Comparison of ENCODE assay signal across 8 cellular contexts in the genomic region with DNA sequence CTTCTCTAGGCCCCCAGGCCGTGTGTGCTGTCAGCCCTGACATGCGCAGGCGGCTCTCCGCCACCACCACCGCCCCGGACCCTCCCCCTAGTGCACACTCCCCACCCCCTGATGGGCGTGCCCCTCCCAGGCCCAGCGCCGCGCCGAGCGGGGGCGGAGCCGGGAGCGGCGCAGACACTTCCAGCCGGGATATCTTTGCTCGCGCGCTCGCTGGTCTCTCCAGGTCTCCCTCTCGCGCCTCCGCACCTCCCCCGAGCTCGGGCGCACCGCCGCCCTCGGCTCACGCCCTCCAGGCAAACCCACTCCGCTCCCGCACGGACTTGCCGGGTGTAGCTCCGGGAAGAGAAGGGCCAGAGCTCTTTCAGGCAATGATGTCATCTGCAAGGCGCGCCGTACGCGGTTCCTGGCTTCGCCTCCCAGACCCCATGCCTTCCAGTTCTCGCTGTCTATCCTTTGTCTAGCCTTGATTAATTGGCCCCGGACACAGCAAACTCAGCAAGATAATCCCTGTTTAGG. TPM values are rescaled to one million over a fixed set of nuclear protein-coding genes. Genes with fewer than 3 reads are reported as not detected.
DNase-seq lines count a peak whose midpoint lies in the region; ATAC-seq and TF ChIP-seq lines count a peak whose summit lies in the region.

A gene with protein sequence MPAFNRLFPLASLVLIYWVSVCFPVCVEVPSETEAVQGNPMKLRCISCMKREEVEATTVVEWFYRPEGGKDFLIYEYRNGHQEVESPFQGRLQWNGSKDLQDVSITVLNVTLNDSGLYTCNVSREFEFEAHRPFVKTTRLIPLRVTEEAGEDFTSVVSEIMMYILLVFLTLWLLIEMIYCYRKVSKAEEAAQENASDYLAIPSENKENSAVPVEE (minus strand): TSS at position 59 of the 516 bp plus-strand sequence. CDS start 823 bp downstream, outside the sequence.

- CTCF ChIA-PET in BJ (lab: Yijun Ruan, JAX) = interaction anchor here (1.6 to 4.2 kb wide), 3 partner anchors 13 to 56 kb away, joined by 4 to 31 read pairs (median 7); no protein-coding TSS in a partner anchor

- H3K27me3 Mint-ChIP-seq in activated naive CD8-positive, alpha-beta T cell treated with anti-CD3 and anti-CD28 coated beads for 36 hours = peaks cover 57% of the 10 kb centered on the region

- H3K27me3 ChIP-seq in BJ (ENCODE audit: control insufficient read depth, insufficient read depth, low read length) = peaks cover 4% of the 10 kb centered on the region
- peaks cover 23% of the 10 kb centered on the region for H3K27me3 ChIP-seq in GM23248 (replicated peaks; ENCODE audit: insufficient read depth)
- H3K27me3 ChIP-seq in neutrophil = peaks cover 78% of the 10 kb centered on the region

- in situ Hi-C loops in GM23248 (cut with MboI) = no loop called here

- peak within 1 kb of the TSS; percentile 63 for H3K4me3 Mint-ChIP-seq in activated naive CD8-positive, alpha-beta T cell treated with anti-CD3 and anti-CD28 coated beads for 36 hours

- H3K36me3 ChIP-seq in BJ (ENCODE audit: control insufficient read depth, insufficient read depth, low read length) (no peaks in the 10 kb centered on the region), GM23248 (ENCODE audit: low read depth) (no peaks in the 10 kb centered on the region), neutrophil (no peaks in the 10 kb centered on the region)

- H3K9me3 Mint-ChIP-seq in activated naive CD8-positive, alpha-beta T cell treated with anti-CD3 and anti-CD28 coated beads for 36 hours = peaks cover 8% of the 10 kb centered on the region

- peaks cover 10% of the 10 kb centered on the region for H3K4me1 Mint-ChIP-seq in activated naive CD8-positive, alpha-beta T cell treated with anti-CD3 and anti-CD28 coated beads for 36 hours

- peak within 1 kb of the TSS; percentile 55 for H2AFZ ChIP-seq in GM23248

- H3K9me2 ChIP-seq in GM23248 (ENCODE audit: insufficient read depth) = no peaks in the 10 kb centered on the region

- H3K4me1 ChIP-seq in GM23248 (ENCODE audit: insufficient read depth) = no peaks in the 10 kb centered on the region
- H3K4me1 ChIP-seq in neutrophil (ENCODE audit: control insufficient read depth in 1 of 2, insufficient read depth in 1 of 2, low read depth in 1 of 2, low read length in 1 of 2) = peaks cover 0 to 13% of the 10 kb centered on the region in 2 experiments

- no peaks in the 10 kb centered on the region for H3K79me2 ChIP-seq in GM23248 (ENCODE audit: insufficient read depth)

- H4K20me1 ChIP-seq in GM23248 (ENCODE audit: insufficient read depth) = no peaks in the 10 kb centered on the region

- no peaks in the 10 kb centered on the region for H3F3A ChIP-seq in GM23248 (ENCODE audit: insufficient read depth)

- H3K4me2 ChIP-seq in GM23248 (ENCODE audit: unreplicated experiment) = peak within 1 kb of the TSS; percentile 43

- no peaks in the 10 kb centered on the region for H3K9me3 ChIP-seq in GM23248 (ENCODE audit: low read depth)
- no peaks in the 10 kb centered on the region for H3K9me3 ChIP-seq in neutrophil

- ATAC-seq in HG03045 (IDR thresholded peaks at IDR 0.05; ENCODE audit: unreplicated experiment) (no peak), GM18861 (IDR thresholded peaks at IDR 0.05; ENCODE audit: unreplicated experiment) (no peak)

- peak within 1 kb of the TSS; percentile 67 for H3K4me3 ChIP-seq in BJ (ENCODE audit: low read depth, low read length)
- peak within 1 kb of the TSS; percentile 64 for H3K4me3 ChIP-seq in GM23248
- H3K4me3 ChIP-seq in neutrophil (ENCODE audit: low read depth in 1 of 2, low read length in 1 of 2) = peak within 1 kb of the TSS; percentile 35 to 43

- no peak for TF ChIP-seq CTCF in BJ (IDR thresholded peaks at IDR 0.05; ENCODE audit: insufficient read depth, low read depth, low read length)
- TF ChIP-seq CTCF in neutrophil (IDR thresholded peaks at IDR 0.05) = no peak

- 2 to 3% methylated on average over 38 to 44 of the region's 44 CpGs for WGBS in GM23248 (ENCODE audit: low coverage in 1 of 2, low lambda C conversion rate in 2 of 2, missing lambda C conversion rate in 2 of 2), 2 experiments

- intact Hi-C loops in head of caudate nucleus (cut with DNase I) = no loop called here

- H3K27ac ChIP-seq in GM23248 = no peak within 1 kb of the TSS
- no peak within 1 kb of the TSS for H3K27ac ChIP-seq in neutrophil

- H3K9ac ChIP-seq in GM23248 = no peak within 1 kb of the TSS

- DNase-seq in BJ (ENCODE audit: low read depth) (no peak), GM23248 (peak; percentile 70), NCI-H2227 treated with DMSO at 0.1 percent for 48 hours (lab: John Stamatoyannopoulos, UW) (peak; percentile 68), head of caudate nucleus (peak in 41 of 42 donors; percentile 10 to 87 (median 70))
- peak; percentile 44 for DNase-seq in activated naive CD8-positive, alpha-beta T cell treated with anti-CD3 and anti-CD28 coated beads for 36 hours

- no peak within 1 kb of the TSS for H3K27ac Mint-ChIP-seq in activated naive CD8-positive, alpha-beta T cell treated with anti-CD3 and anti-CD28 coated beads for 36 hours

- POLR2A ChIA-PET in BJ (lab: Charles Lee) = interaction anchor here (0.6 kb wide), 1 partner anchor 41 kb away, joined by 27 read pairs; no protein-coding TSS in a partner anchor

- H3K36me3 Mint-ChIP-seq in activated naive CD8-positive, alpha-beta T cell treated with anti-CD3 and anti-CD28 coated beads for 36 hours = peaks cover 4% of the 10 kb centered on the region

RNA-seq across cellular contexts. Expression of the gene that starts here (rescaled TPM):
- polyA plus RNA-seq in BJ (2011; rRNA removed) = 0.16 and 0.18 TPM in 2 replicates
- polyA minus RNA-seq in BJ (2011; rRNA and poly(A)+ RNA removed) = 0.10 and 0.24 TPM in 2 replicates
- not detected in 2 replicates for total RNA-seq in GM23248 (2014; rRNA removed; shearing (Covaris generic))
- polyA plus RNA-seq in GM23248 (2016; fragmentation: Nextera tagmentation; extraction: Ambion mirVana) = 0.09 and 0.33 TPM in 2 replicates
- total RNA-seq in activated naive CD8-positive, alpha-beta T cell treated with anti-CD3 and anti-CD28 coated beads for 36 hours = not detected

Comparison
In these comparisons a context has a peak if more than half of its experiments do, and no peak if none do; other contexts are left out.
1. Peak in DNase-seq, H3K4me3 ChIP-seq and H3K4me2 ChIP-seq in GM23248; RNA of the gene not detected or under 1 TPM.
2. Peak in DNase-seq in activated naive CD8-positive, alpha-beta T cell treated with anti-CD3 and anti-CD28 coated beads for 36 hours; RNA of the gene not detected or under 1 TPM.